Comparison of ENCODE assay signal across 8 cellular contexts in the genomic region with DNA sequence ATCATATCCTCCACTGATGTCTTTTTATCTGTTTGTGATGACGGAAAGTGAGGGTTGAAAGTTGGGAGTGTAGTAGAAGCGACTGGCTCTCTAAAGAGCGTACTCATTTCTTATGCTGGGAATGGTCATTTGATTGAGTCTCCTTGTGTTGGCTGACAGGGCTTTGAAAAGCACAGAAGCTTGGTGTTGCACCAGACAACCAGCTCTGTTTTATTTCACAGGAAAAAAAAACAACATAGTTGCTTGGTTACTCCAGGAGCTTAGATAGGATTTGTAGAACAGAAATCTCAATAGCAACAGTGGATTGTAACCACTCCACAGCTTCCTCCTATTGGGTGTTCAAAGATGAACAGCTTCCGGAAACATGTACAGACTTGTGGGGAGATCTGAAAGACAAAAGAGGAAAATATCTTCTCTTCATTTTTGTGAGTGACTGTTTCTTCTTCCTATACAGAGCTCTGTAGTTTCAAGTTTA. TPM values are rescaled to one million over a fixed set of nuclear protein-coding genes. Genes with fewer than 3 reads are reported as not detected.
DNase-seq lines count a peak whose midpoint lies in the region; ATAC-seq and TF ChIP-seq lines count a peak whose summit lies in the region.

No MANE protein-coding gene starts in this region.

- peaks cover 55% of the 10 kb centered on the region for H3K4me1 Mint-ChIP-seq in activated CD4-positive, alpha-beta T cell treated with anti-CD3 and anti-CD28 coated beads for 36 hours
- peaks cover 32% of the 10 kb centered on the region for H3K4me1 Mint-ChIP-seq in endodermal cell
- peaks cover 50 to 81% (median 67%) of the 10 kb centered on the region in 7 donors for H3K4me1 Mint-ChIP-seq in naive thymus-derived CD4-positive, alpha-beta T cell

- POLR2A ChIA-PET in activated CD4-positive, alpha-beta T cell treated with anti-CD3 and anti-CD28 coated beads for 36 hours (lab: Charles Lee), result interaction anchor here (0.6 to 12.1 kb wide), 8 partner anchors 8 to 620 kb away, joined by 3 to 98 read pairs (median 6); a partner anchor contains a TSS
- POLR2A ChIA-PET in naive thymus-derived CD4-positive, alpha-beta T cell (lab: Charles Lee), result interaction anchor here (0.5 to 12.0 kb wide), 11 partner anchors 9 to 621 kb away, joined by 3 to 376 read pairs (median 3); a partner anchor contains a TSS

- H3K27ac ChIP-seq in endodermal cell (ENCODE audit: low read depth, low read length), result no peak overlapping the region
- H3K27ac ChIP-seq in naive thymus-derived CD4-positive, alpha-beta T cell (ENCODE audit: low read depth, low read length), result peak overlapping the region; percentile 83

- H3K36me3 Mint-ChIP-seq in activated CD4-positive, alpha-beta T cell treated with anti-CD3 and anti-CD28 coated beads for 36 hours (ENCODE audit: low read depth), result peaks cover 82% of the 10 kb centered on the region
- H3K36me3 Mint-ChIP-seq in endodermal cell (ENCODE audit: low read depth), result peaks cover 43% of the 10 kb centered on the region
- H3K36me3 Mint-ChIP-seq in naive thymus-derived CD4-positive, alpha-beta T cell, result peaks cover 4 to 44% (median 29%) of the 10 kb centered on the region in 5 donors

- ATAC-seq in activated CD4-positive, alpha-beta T cell treated with anti-CD3 and anti-CD28 coated beads for 36 hours, result peak; percentile 10
- ATAC-seq in naive thymus-derived CD4-positive, alpha-beta T cell, result peak; percentile 66
- no peak for ATAC-seq in left lobe of liver
- ATAC-seq in GM19467 (IDR thresholded peaks at IDR 0.05; ENCODE audit: unreplicated experiment), result no peak
- ATAC-seq in HG02884 (IDR thresholded peaks at IDR 0.05; ENCODE audit: unreplicated experiment), result no peak

- H3K9me3 Mint-ChIP-seq in activated CD4-positive, alpha-beta T cell treated with anti-CD3 and anti-CD28 coated beads for 36 hours (ENCODE audit: low read depth), result no peaks in the 10 kb centered on the region
- H3K9me3 Mint-ChIP-seq in endodermal cell, result no peaks in the 10 kb centered on the region
- peaks cover 0 to 11% (median 0%) of the 10 kb centered on the region in 11 donors for H3K9me3 Mint-ChIP-seq in naive thymus-derived CD4-positive, alpha-beta T cell

- H3K27ac Mint-ChIP-seq in activated CD4-positive, alpha-beta T cell treated with anti-CD3 and anti-CD28 coated beads for 36 hours, result peak overlapping the region; percentile 97
- H3K27ac Mint-ChIP-seq in endodermal cell, result peak overlapping the region; percentile 23
- H3K27ac Mint-ChIP-seq in naive thymus-derived CD4-positive, alpha-beta T cell, result peak overlapping the region; percentile 96 to 99 (median 98)

- no peak for TF ChIP-seq CTCF in endodermal cell (conservative IDR thresholded peaks at IDR 0.05)

- intact Hi-C loops in activated CD4-positive, alpha-beta T cell treated with anti-CD3 and anti-CD28 coated beads for 36 hours (cut with DNase I, micrococcal nuclease), result loop anchor here (1.0 to 5.0 kb wide), 4 partner anchors 19 to 352 kb away; a partner anchor contains a TSS
- intact Hi-C loops in naive thymus-derived CD4-positive, alpha-beta T cell (cut with micrococcal nuclease), result loop anchor here (1.0 to 10.0 kb wide), 8 partner anchors 19 to 1197 kb away; a partner anchor contains a TSS

- H3K36me3 ChIP-seq in endodermal cell (ENCODE audit: control insufficient read depth, insufficient read depth, low read length), result peaks cover 49% of the 10 kb centered on the region
- H3K36me3 ChIP-seq in naive thymus-derived CD4-positive, alpha-beta T cell (ENCODE audit: control insufficient read depth in 2 of 3, insufficient read depth in 3 of 3, low read length in 3 of 3), result peaks cover 0 to 21% (median under 1%) of the 10 kb centered on the region in 3 experiments

- peak overlapping the region; percentile 89 for H3K4me3 Mint-ChIP-seq in activated CD4-positive, alpha-beta T cell treated with anti-CD3 and anti-CD28 coated beads for 36 hours
- peak overlapping the region; percentile 99 for H3K4me3 Mint-ChIP-seq in endodermal cell
- peak overlapping the region; percentile 86 to 99 (median 98) for H3K4me3 Mint-ChIP-seq in naive thymus-derived CD4-positive, alpha-beta T cell

- H3K27me3 ChIP-seq in endodermal cell (ENCODE audit: control insufficient read depth, insufficient read depth, low read length, poor library complexity, severe bottlenecking), result no peaks in the 10 kb centered on the region
- H3K27me3 ChIP-seq in naive thymus-derived CD4-positive, alpha-beta T cell (ENCODE audit: control insufficient read depth in 2 of 2, insufficient read depth in 2 of 2, low read length in 2 of 2), result no peaks in the 10 kb centered on the region

- H3K9me3 ChIP-seq in endodermal cell (ENCODE audit: control insufficient read depth, low read length), result no peaks in the 10 kb centered on the region
- no peaks in the 10 kb centered on the region for H3K9me3 ChIP-seq in naive thymus-derived CD4-positive, alpha-beta T cell (ENCODE audit: control insufficient read depth in 2 of 3, low read length in 3 of 3)

- no peaks in the 10 kb centered on the region for H3K27me3 Mint-ChIP-seq in activated CD4-positive, alpha-beta T cell treated with anti-CD3 and anti-CD28 coated beads for 36 hours
- H3K27me3 Mint-ChIP-seq in endodermal cell (ENCODE audit: insufficient read depth), result no peaks in the 10 kb centered on the region
- peaks cover 0 to 3% (median 0%) of the 10 kb centered on the region in 5 donors for H3K27me3 Mint-ChIP-seq in naive thymus-derived CD4-positive, alpha-beta T cell

- CTCF ChIA-PET in activated CD4-positive, alpha-beta T cell treated with anti-CD3 and anti-CD28 coated beads for 36 hours (lab: Charles Lee), result interaction anchor here (0.6 to 2.3 kb wide), 10 partner anchors 9 to 230 kb away, joined by 3 to 14 read pairs (median 3); a partner anchor contains a TSS
- CTCF ChIA-PET in naive thymus-derived CD4-positive, alpha-beta T cell (lab: Charles Lee), result interaction anchor here (0.5 to 0.9 kb wide), 4 partner anchors 20 to 1111 kb away, joined by 3 to 4 read pairs (median 4); no protein-coding TSS in a partner anchor

- WGBS in endodermal cell (ENCODE audit: insufficient coverage in 1 of 2, insufficient read length in 1 of 2), 2 experiments, result 89 to 94% methylated on average over 2 to 3 of the region's 4 CpGs

- peaks cover 6% of the 10 kb centered on the region for H3K4me1 ChIP-seq in endodermal cell (ENCODE audit: control insufficient read depth, insufficient read depth, low read length)
- H3K4me1 ChIP-seq in naive thymus-derived CD4-positive, alpha-beta T cell (ENCODE audit: control insufficient read depth in 2 of 2, insufficient read depth in 2 of 2, low read length in 2 of 2), result peaks cover 47 to 54% of the 10 kb centered on the region in 2 donors

- H3K4me3 ChIP-seq in endodermal cell (ENCODE audit: low read length), result peak overlapping the region; percentile 94
- peak overlapping the region; percentile 97 for H3K4me3 ChIP-seq in naive thymus-derived CD4-positive, alpha-beta T cell (ENCODE audit: low read length)

- peak overlapping the region; percentile 45 for H3K9ac ChIP-seq in endodermal cell (ENCODE audit: extremely low read depth, low read length, poor library complexity, severe bottlenecking)

- no peak for DNase-seq in activated CD4-positive, alpha-beta T cell treated with anti-CD3 and anti-CD28 coated beads for 36 hours
- DNase-seq in activated CD4-positive, alpha-beta T cell treated with anti-CD3 and anti-CD28 coated beads, Interleukin-2, amount 50 U/mL, for 48 hours, result no peak
- DNase-seq in SIG-M5 treated with dmso at 0.1 percent for 504 hours (lab: John Stamatoyannopoulos, UW; ENCODE audit: unreplicated experiment) (peak; percentile 76), endodermal cell (no peak), left lobe of liver (ENCODE audit: low spot score) (no peak)
- DNase-seq in naive thymus-derived CD4-positive, alpha-beta T cell, result peak in 7 of 9 donors; percentile 67 to 91 (median 89)

RNA-seq across cellular contexts. Expression of a gene that starts 2.7 kb away (rescaled TPM):
- total RNA-seq in activated CD4-positive, alpha-beta T cell treated with anti-CD3 and anti-CD28 coated beads for 36 hours, result 100 to 1,000 TPM; 122 to 137 TPM
- 100 to 1,000 TPM in 1 of 2 donors, 10 to 100 TPM in 1; 90.0 to 110 TPM for total RNA-seq in endodermal cell
- 49.3 TPM for polyA plus RNA-seq in endodermal cell (2013, experiment 1 of 2)
- 38.8 TPM for polyA plus RNA-seq in endodermal cell (2013, experiment 2 of 2)
- total RNA-seq in naive thymus-derived CD4-positive, alpha-beta T cell, result 100 to 1,000 TPM; 165 to 543 (median 192) TPM
- 100 to 1,000 TPM in 1 of 2 donors, 10 to 100 TPM in 1; 76.9 to 107 TPM for polyA plus RNA-seq in naive thymus-derived CD4-positive, alpha-beta T cell
- 31.5 TPM for total RNA-seq in left lobe of liver

RNA-seq across cellular contexts. Expression of a gene that starts 19.4 kb away (rescaled TPM):
- total RNA-seq in activated CD4-positive, alpha-beta T cell treated with anti-CD3 and anti-CD28 coated beads for 36 hours, result 100 to 1,000 TPM; 104 to 122 TPM
- total RNA-seq in endodermal cell, result 100 to 1,000 TPM; 151 to 191 TPM
- polyA plus RNA-seq in endodermal cell (2013, experiment 1 of 2), result 176 TPM
- polyA plus RNA-seq in endodermal cell (2013, experiment 2 of 2), result 157 TPM
- 100 to 1,000 TPM; 139 to 239 (median 198) TPM for total RNA-seq in naive thymus-derived CD4-positive, alpha-beta T cell
- 100 to 1,000 TPM; 266 to 284 TPM for polyA plus RNA-seq in naive thymus-derived CD4-positive, alpha-beta T cell
- 36.3 TPM for total RNA-seq in left lobe of liver

RNA-seq across cellular contexts. Expression of a gene that starts 26.1 kb away (rescaled TPM):
- 10 to 100 TPM; 16.3 to 24.0 TPM for total RNA-seq in activated CD4-positive, alpha-beta T cell treated with anti-CD3 and anti-CD28 coated beads for 36 hours
- total RNA-seq in endodermal cell (10 to 100 TPM; 62.9 to 64.7 TPM), left lobe of liver (68.5 TPM)
- polyA plus RNA-seq in endodermal cell (2013, experiment 1 of 2), result 58.9 TPM
- 51.7 TPM for polyA plus RNA-seq in endodermal cell (2013, experiment 2 of 2)
- total RNA-seq in naive thymus-derived CD4-positive, alpha-beta T cell, result 10 to 100 TPM; 32.8 to 63.5 (median 42.5) TPM
- 10 to 100 TPM; 42.4 to 52.3 TPM for polyA plus RNA-seq in naive thymus-derived CD4-positive, alpha-beta T cell

RNA-seq across cellular contexts. Expression of a gene that starts 26.3 kb away (rescaled TPM):
- under 1 TPM; 0.09 to 0.14 TPM for total RNA-seq in activated CD4-positive, alpha-beta T cell treated with anti-CD3 and anti-CD28 coated beads for 36 hours
- total RNA-seq in endodermal cell, result 1 to 10 TPM in 1 of 2 donors, under 1 TPM in 1; 0.84 to 1.5 TPM
- 0.25 TPM for polyA plus RNA-seq in endodermal cell (2013, experiment 1 of 2)
- 0.29 TPM for polyA plus RNA-seq in endodermal cell (2013, experiment 2 of 2)
- total RNA-seq in naive thymus-derived CD4-positive, alpha-beta T cell, result 1 to 10 TPM in 2 of 5 experiments, under 1 TPM in 2, not detected in 1; 0.11 to 1.2 (median 0.60) TPM
- not detected for polyA plus RNA-seq in naive thymus-derived CD4-positive, alpha-beta T cell
- 0.10 TPM for total RNA-seq in left lobe of liver

RNA-seq across cellular contexts. Expression of a gene that starts 50.7 kb away (rescaled TPM):
- total RNA-seq in activated CD4-positive, alpha-beta T cell treated with anti-CD3 and anti-CD28 coated beads for 36 hours, result 1 to 10 TPM; 1.3 to 2.0 TPM
- 10 to 100 TPM in 1 of 2 donors, 1 to 10 TPM in 1; 5.0 to 18.6 TPM for total RNA-seq in endodermal cell
- polyA plus RNA-seq in endodermal cell (2013, experiment 1 of 2), result 8.6 TPM
- polyA plus RNA-seq in endodermal cell (2013, experiment 2 of 2), result 7.7 TPM
- total RNA-seq in naive thymus-derived CD4-positive, alpha-beta T cell, result 10 to 100 TPM in 4 of 5 experiments, 1 to 10 TPM in 1; 2.3 to 49.7 (median 21.1) TPM
- 10 to 100 TPM; 27.3 to 28.8 TPM for polyA plus RNA-seq in naive thymus-derived CD4-positive, alpha-beta T cell
- total RNA-seq in left lobe of liver, result 45.5 TPM

Comparison
In these comparisons a context has a peak if more than half of its experiments do, and no peak if none do; other contexts are left out.
1. ATAC-seq: peak in activated CD4-positive, alpha-beta T cell treated with anti-CD3 and anti-CD28 coated beads for 36 hours (single experiment) and naive thymus-derived CD4-positive, alpha-beta T cell (single experiment); none in left lobe of liver (single experiment), GM19467 (single experiment) and HG02884 (single experiment).
2. DNase-seq: peak in SIG-M5 treated with dmso at 0.1 percent for 504 hours (single experiment) and naive thymus-derived CD4-positive, alpha-beta T cell (7 of 9); none in activated CD4-positive, alpha-beta T cell treated with anti-CD3 and anti-CD28 coated beads for 36 hours (single experiment), activated CD4-positive, alpha-beta T cell treated with anti-CD3 and anti-CD28 coated beads, Interleukin-2, amount 50 U/mL, for 48 hours (0 of 2), endodermal cell (single experiment) and left lobe of liver (single experiment).
3. H3K27ac Mint-ChIP-seq: peak in every context shown above with its lines; median percentile 98 in naive thymus-derived CD4-positive, alpha-beta T cell; 97 in activated CD4-positive, alpha-beta T cell treated with anti-CD3 and anti-CD28 coated beads for 36 hours; 23 in endodermal cell.
4. Peak in every context shown above with its lines, with median percentiles within 50 percentile points of each other: H3K4me3 Mint-ChIP-seq.